ENCODE assay signal across 8 cellular contexts in the genomic region with DNA sequence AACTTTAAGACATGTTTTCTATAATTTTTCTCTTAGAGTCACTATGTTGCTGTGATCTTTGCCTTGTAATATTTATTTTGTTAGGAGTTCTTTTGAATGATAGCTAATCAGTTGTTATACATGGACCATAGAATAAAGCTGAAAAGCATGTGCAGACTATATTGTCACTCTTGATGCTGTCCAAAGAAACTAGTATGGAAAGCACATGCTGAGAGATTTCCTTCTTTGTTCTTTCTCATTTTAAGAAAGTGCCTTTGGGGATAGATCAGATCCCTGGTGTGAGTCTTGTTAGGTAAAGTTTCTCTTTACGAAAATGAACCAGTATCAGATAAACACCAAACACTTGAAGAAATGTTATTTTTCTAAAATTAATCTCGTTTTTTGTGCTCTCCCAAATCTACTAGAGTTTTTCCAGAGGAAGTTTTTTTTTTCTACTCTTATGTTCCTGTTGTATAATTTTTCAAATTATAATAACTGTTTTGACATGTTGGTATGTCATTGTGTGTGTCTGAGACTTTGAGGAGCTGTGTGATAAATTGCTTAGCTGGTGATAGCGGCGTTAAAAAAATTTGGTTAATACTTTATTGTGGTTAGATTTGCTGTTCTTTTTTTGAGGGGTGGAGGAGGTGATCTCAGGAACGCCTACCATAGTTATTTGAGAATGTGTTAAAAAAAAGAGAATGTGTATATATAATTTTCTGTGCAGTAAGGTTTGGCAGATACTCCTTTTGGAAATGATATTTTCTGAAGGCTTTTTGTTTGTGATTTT. TPM values are rescaled to one million over a fixed set of nuclear protein-coding genes. Genes with fewer than 3 reads are reported as not detected.
A peak's percentile ranks its signal among the peaks of the same experiment; 100 is the strongest.
DNase-seq lines count a peak whose midpoint lies in the region; ATAC-seq, FAIRE-seq and TF ChIP-seq lines count a peak whose summit lies in the region.

No MANE protein-coding gene starts in this region.

- H3K4me1 ChIP-seq in OCI-LY7 (ENCODE audit: insufficient read depth, low read length, poor library complexity, severe bottlenecking) (peaks cover 48% of the 10 kb centered on the region), psoas muscle (peaks cover 34% of the 10 kb centered on the region)

- H3K4me2 ChIP-seq in OCI-LY7 (ENCODE audit: low read length), result peak overlapping the region; percentile 94

- no peak for ATAC-seq in psoas muscle

- TF ChIP-seq POLR2A in GM12891 (IDR thresholded peaks at IDR 0.05; ENCODE audit: low read depth, low read length), result no peak

- CTCF ChIA-PET in OCI-LY7 (lab: Charles Lee; ENCODE audit: unreplicated experiment), result no interaction called here

- no peak overlapping the region for H2AFZ ChIP-seq in OCI-LY7 (ENCODE audit: low read length)

- POLR2A ChIA-PET in OCI-LY7 (lab: Charles Lee), result interaction anchor here (0.6 to 1.6 kb wide), 5 partner anchors 11 to 219 kb away, joined by 3 to 4 read pairs (median 3); no protein-coding TSS in a partner anchor

- peaks cover 27% of the 10 kb centered on the region for H4K20me1 ChIP-seq in OCI-LY7 (ENCODE audit: insufficient read depth, low read length)

- H3K27me3 ChIP-seq in GM06990 (replicated peaks; ENCODE audit: control insufficient read depth, insufficient read depth, low read length), result no peaks in the 10 kb centered on the region
- H3K27me3 ChIP-seq in psoas muscle (ENCODE audit: insufficient read depth in 3 of 3, low read length in 2 of 3), result no peaks in the 10 kb centered on the region

- H3K4me3 ChIP-seq in GM06990 (replicated peaks; ENCODE audit: low read depth, low read length) (peak overlapping the region; percentile 90), OCI-LY7 (ENCODE audit: low read depth, low read length, poor library complexity, severe bottlenecking) (peak overlapping the region; percentile 88), epithelial cell of esophagus (ENCODE audit: low read length) (peak overlapping the region; percentile 89), psoas muscle (peak overlapping the region; percentile 89)

- no peaks in the 10 kb centered on the region for H3K9me2 ChIP-seq in OCI-LY7 (ENCODE audit: insufficient read depth, low read length)

- 43 to 56% (median 45%) methylated on average over 5 of the region's 5 CpGs for WGBS in psoas muscle, 3 donors

- intact Hi-C loops in OCI-LY7 (cut with micrococcal nuclease; ENCODE audit: unreplicated experiment) (loop anchor here (5.0 to 10.0 kb wide), 2 partner anchors 41 to 271 kb away; no protein-coding TSS in a partner anchor), psoas muscle (cut with DNase I) (loop anchor here in 1 of 2 donors (10.0 kb wide), 1 partner anchor 191 kb away; no protein-coding TSS in a partner anchor)

- H3K36me3 ChIP-seq in GM06990 (ENCODE audit: control insufficient read depth, insufficient read depth, low read length) (0 out of 2 replicates have a peak, but pooled peaks cover 2% of the 10 kb centered on the region), OCI-LY7 (ENCODE audit: insufficient read depth, low read length) (peaks cover 20% of the 10 kb centered on the region), psoas muscle (ENCODE audit: insufficient read depth in 1 of 2, low read depth in 1 of 2) (no peaks in the 10 kb centered on the region)

- no TSS peak for BruUV-seq in OCI-LY7 (replicated peaks; lab: Mats Ljungman, UMichigan)

- peaks cover 69% of the 10 kb centered on the region for H3K79me2 ChIP-seq in OCI-LY7 (ENCODE audit: insufficient read depth, low read depth, low read length)

- no peak for TF ChIP-seq CTCF in GM06990 (IDR thresholded peaks at IDR 0.05; ENCODE audit: insufficient read depth, low read length, poor library complexity, severe bottlenecking)
- TF ChIP-seq CTCF in OCI-LY7 (conservative IDR thresholded peaks at IDR 0.05; ENCODE audit: low read length), result no peak
- no peak for TF ChIP-seq CTCF in epithelial cell of esophagus (IDR thresholded peaks at IDR 0.05; ENCODE audit: insufficient read depth, low read depth, low read length, missing control alignments)
- TF ChIP-seq CTCF in psoas muscle (IDR thresholded peaks at IDR 0.05), result no peak

- DNase-seq in GM06990 (ENCODE audit: extremely low read depth, insufficient read length), result no peak
- no peak for DNase-seq in OCI-LY7 (ENCODE audit: low spot score)
- DNase-seq in epithelial cell of esophagus (ENCODE audit: low read depth), result no peak
- no peak for DNase-seq in psoas muscle
- no peak for DNase-seq in GF-D8 (lab: John Stamatoyannopoulos, UW)
- no peak for DNase-seq in ureter (ENCODE audit: low spot score)
- no peak for DNase-seq in GM12891 (ENCODE audit: insufficient read length, low spot score)
- DNase-seq in NCI-H1436 treated with DMSO at 0.1 percent for 48 hours (lab: John Stamatoyannopoulos, UW), result no peak

- H3K9me3 ChIP-seq in OCI-LY7 (ENCODE audit: low read length) (no peaks in the 10 kb centered on the region), psoas muscle (no peaks in the 10 kb centered on the region)

- FAIRE-seq in GM12891 (lab: Jason Lieb, UNC), result no peak

- H3K27ac ChIP-seq in OCI-LY7 (ENCODE audit: low read depth, low read length, poor library complexity, severe bottlenecking), result peak overlapping the region; percentile 72
- H3K27ac ChIP-seq in psoas muscle, result no peak overlapping the region

TF ChIP-seq in GM12891, 5 proteins besides CTCF, POLR2A, EP300 and RAD21:
- no peak for TF ChIP-seq POU2F2 (IDR thresholded peaks at IDR 0.05; ENCODE audit: low read depth, low read length)
- TF ChIP-seq TAF1 (IDR thresholded peaks at IDR 0.05; ENCODE audit: low read depth, low read length), result no peak
- no peak for TF ChIP-seq SPI1 (IDR thresholded peaks at IDR 0.05; ENCODE audit: low read depth, low read length)
- no peak for TF ChIP-seq POLR2AphosphoS5 (IDR thresholded peaks at IDR 0.05; ENCODE audit: low read depth, low read length)
- no peak for TF ChIP-seq PAX5 (IDR thresholded peaks at IDR 0.05; ENCODE audit: insufficient read depth, low read length, severe bottlenecking)

RNA-seq across cellular contexts. Expression of a gene that starts 2.2 kb away (rescaled TPM):
- total RNA-seq in OCI-LY7 (2014; rRNA removed; shearing (Covaris generic)), result 36.2 and 44.1 TPM in 2 replicates
- total RNA-seq in OCI-LY7 (2022) (59.0 and 72.8 TPM in 2 replicates), psoas muscle (10 to 100 TPM; 18.2 to 28.7 (median 20.8) TPM), ureter (72.5 TPM)
- polyA plus RNA-seq in psoas muscle, result 10 to 100 TPM in 1 of 3 donors, 1 to 10 TPM in 2; 4.4 to 15.5 (median 5.0) TPM
- polyA plus RNA-seq in GM12891 (2012; ENCODE audit: low read depth, missing spikeins), result 23.0 TPM
